Comparison of ENCODE assay signal across 18 cellular contexts in genomic region chrX:136190038-136190437, GRCh38. TPM values are rescaled to one million over a fixed set of nuclear protein-coding genes. Genes with fewer than 3 reads are reported as not detected.
A peak's percentile ranks its signal among the peaks of the same experiment; 100 is the strongest.
DNase-seq lines count a peak whose midpoint lies in the region; ATAC-seq and TF ChIP-seq lines count a peak whose summit lies in the region.
"Had no signal": no experiment of that assay in that cellular context is flagged by ENCODE, and none has a peak within 500 bp of the region (broad histone marks: within the 10 kb centered on the region; RNA-seq: fewer than 3 reads in every experiment).

No MANE protein-coding gene starts in this region.

- TF ChIP-seq CTCF in ascending aorta (IDR thresholded peaks at IDR 0.05) (no peak), gastroesophageal sphincter (IDR thresholded peaks at IDR 0.05) (no peak), osteocyte (IDR thresholded peaks at IDR 0.05) (no peak), thyroid gland (IDR thresholded peaks at IDR 0.05) (no peak)

- no peaks in the 10 kb centered on the region for H3K36me3 ChIP-seq in ascending aorta
- H3K36me3 ChIP-seq in gastroesophageal sphincter = no peaks in the 10 kb centered on the region
- H3K36me3 ChIP-seq in thyroid gland = no peaks in the 10 kb centered on the region
- H3K36me3 ChIP-seq: SJCRH30 had no signal

- intact Hi-C loops in ascending aorta (cut with DNase I) (no loop called here), thyroid gland (cut with DNase I) (no loop called here)

- H3K4me1 ChIP-seq in ascending aorta (peaks cover 0 to 44% of the 10 kb centered on the region in 2 donors), gastroesophageal sphincter (peaks cover 11 to 86% (median 12%) of the 10 kb centered on the region in 3 donors), thyroid gland (peaks cover 15 to 78% of the 10 kb centered on the region in 2 donors)
- H3K4me1 ChIP-seq: Caco-2 had no signal

- H3K27me3 Mint-ChIP-seq in osteocyte (ENCODE audit: unreplicated experiment) = no peaks in the 10 kb centered on the region
- H3K27me3 Mint-ChIP-seq: CD4-positive, CD25-positive, alpha-beta regulatory T cell had no signal

- WGBS in gastroesophageal sphincter (ENCODE audit: low coverage in 1 of 2), 2 donors = 19 to 77% methylated on average over 3 to 5 of the region's 5 CpGs
- WGBS in thyroid gland, 2 donors = 40 to 48% methylated on average over 5 of the region's 5 CpGs

- no peaks in the 10 kb centered on the region for H3K9me3 ChIP-seq in ascending aorta
- H3K9me3 ChIP-seq in gastroesophageal sphincter = no peaks in the 10 kb centered on the region
- H3K9me3 ChIP-seq in thyroid gland = no peaks in the 10 kb centered on the region
- H3K9me3 ChIP-seq: Caco-2, SJCRH30 had no signal

- peaks cover 38% of the 10 kb centered on the region for H3K36me3 Mint-ChIP-seq in osteocyte (ENCODE audit: unreplicated experiment)
- H3K36me3 Mint-ChIP-seq: CD4-positive, CD25-positive, alpha-beta regulatory T cell had no signal

- peak; percentile 40 for ATAC-seq in gastroesophageal sphincter
- ATAC-seq in GM18520 (IDR thresholded peaks at IDR 0.05; ENCODE audit: unreplicated experiment) = no peak

- H3K27ac Mint-ChIP-seq in osteocyte (ENCODE audit: unreplicated experiment) = peak overlapping the region; percentile 53
- H3K27ac Mint-ChIP-seq: CD4-positive, CD25-positive, alpha-beta regulatory T cell had no signal

- H3K4me3 ChIP-seq in ascending aorta = no peak overlapping the region
- no peak overlapping the region for H3K4me3 ChIP-seq in gastroesophageal sphincter
- no peak overlapping the region for H3K4me3 ChIP-seq in thyroid gland (replicated peaks in 1 of 3)
- H3K4me3 ChIP-seq: SJCRH30 had no signal

- H3K27me3 ChIP-seq in ascending aorta (no peaks in the 10 kb centered on the region), gastroesophageal sphincter (no peaks in the 10 kb centered on the region), thyroid gland (no peaks in the 10 kb centered on the region)
- H3K27me3 ChIP-seq: SJCRH30 had no signal

- H3K9me3 Mint-ChIP-seq in osteocyte (ENCODE audit: unreplicated experiment) = peaks cover 13% of the 10 kb centered on the region

- peak overlapping the region; percentile 65 to 66 for H3K27ac ChIP-seq in ascending aorta
- peak overlapping the region; percentile 92 to 96 (median 94) for H3K27ac ChIP-seq in gastroesophageal sphincter
- H3K27ac ChIP-seq in thyroid gland = peak overlapping the region; percentile 41 to 63 (median 56)
- H3K27ac ChIP-seq: SJCRH30 had no signal

- H3K4me1 Mint-ChIP-seq in osteocyte (ENCODE audit: unreplicated experiment) = peaks cover 74% of the 10 kb centered on the region

- H3K4me3 Mint-ChIP-seq in osteocyte (ENCODE audit: unreplicated experiment) = no peak overlapping the region
- H3K4me3 Mint-ChIP-seq: CD4-positive, CD25-positive, alpha-beta regulatory T cell had no signal

- DNase-seq in ascending aorta (ENCODE audit: low spot score in 2 of 2) = no peak
- no peak for DNase-seq in osteocyte (ENCODE audit: extremely low spot score, unreplicated experiment)
- peak; percentile 20 to 36 for DNase-seq in thyroid gland
- DNase-seq in DMS 273 (lab: John Stamatoyannopoulos, UW; ENCODE audit: unreplicated experiment) = no peak
- DNase-seq in activated CD4-positive, alpha-beta T cell treated with anti-CD3 and anti-CD28 coated beads for 48 hours = no peak
- DNase-seq: Caco-2; CD4-positive, CD25-positive, alpha-beta regulatory T cell; DMS53; HCEC 1CT; IMR-90; Karpas-422; MM.1S; NCI-H1092 treated with DMSO at 0.1 percent for 48 hours; NCI-H2227 treated with DMSO at 0.1 percent for 48 hours; NCI-H69; SJCRH30 had no signal

- peak; percentile 81 for TF ChIP-seq EP300 in gastroesophageal sphincter (IDR thresholded peaks at IDR 0.05)

- TF ChIP-seq POLR2A in gastroesophageal sphincter (IDR thresholded peaks at IDR 0.05) = no peak
- TF ChIP-seq POLR2A in thyroid gland (IDR thresholded peaks at IDR 0.05) = peak in 1 of 2 donors; percentile 58

RNA-seq across cellular contexts. Expression of gene FHL1, which starts 42.7 kb away (rescaled TPM):
- total RNA-seq in ascending aorta (850 TPM), gastroesophageal sphincter (1,000 to 10,000 TPM; 2,495 to 4,363 (median 3,004) TPM), osteocyte (1,613 and 1,725 TPM in 2 replicates), thyroid gland (100 to 1,000 TPM; 223 to 313 (median 230) TPM)

Comparison
In these comparisons a context has a peak if more than half of its experiments do, and no peak if none do; other contexts are left out.
1. DNase-seq: peak in thyroid gland (2 of 2); none in ascending aorta (0 of 2), osteocyte (single experiment), DMS 273 (single experiment) and activated CD4-positive, alpha-beta T cell treated with anti-CD3 and anti-CD28 coated beads for 48 hours (single experiment).
2. Peak in every context shown above with its lines, with median percentiles within 50 percentile points of each other: H3K27ac ChIP-seq.